In the genomic region with DNA sequence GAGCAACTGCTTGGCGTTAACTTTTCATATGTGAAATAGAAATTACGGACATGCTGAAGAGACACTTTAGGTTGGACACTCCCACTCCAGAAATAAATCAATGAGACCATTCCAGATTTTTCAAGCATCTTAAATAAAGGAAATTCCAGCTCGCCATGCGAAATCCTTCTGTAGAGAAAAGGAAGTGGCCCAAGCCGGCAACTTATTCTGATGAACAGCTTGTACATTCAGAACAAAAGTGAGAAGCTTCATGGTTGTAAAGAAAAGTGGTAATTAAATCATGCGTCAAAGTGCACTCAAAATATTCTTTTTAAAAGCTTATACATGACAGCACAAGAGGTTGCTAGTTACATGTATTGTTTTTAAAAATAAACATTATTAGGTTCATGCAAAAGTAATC, we compare ENCODE assay signal across 24 cellular contexts.
DNase-seq lines count a peak whose midpoint lies in the region; ATAC-seq lines count a peak whose summit lies in the region.
"Had no signal": no experiment of that assay in that cellular context is flagged by ENCODE, and none has a peak within 500 bp of the region (broad histone marks: within the 10 kb centered on the region; RNA-seq: fewer than 3 reads in every experiment).

No MANE protein-coding gene starts in this region.

- peaks cover 4% of the 10 kb centered on the region for H3K27me3 Mint-ChIP-seq in stimulated activated naive CD8-positive, alpha-beta T cell treated with anti-CD3 and anti-CD28 coated beads, Interleukin-15, Interleukin-2, amounts not matched to agents 100 ng/mL and 50 ng/mL, for 24 hours
- H3K27me3 Mint-ChIP-seq in activated CD4-positive, alpha-beta memory T cell treated with anti-CD3 and anti-CD28 coated beads for 36 hours = peaks cover 7% of the 10 kb centered on the region

- no peak overlapping the region for H3K4me3 Mint-ChIP-seq in stimulated activated naive CD8-positive, alpha-beta T cell treated with anti-CD3 and anti-CD28 coated beads, Interleukin-15, Interleukin-2, amounts not matched to agents 100 ng/mL and 50 ng/mL, for 24 hours
- H3K4me3 Mint-ChIP-seq in activated CD4-positive, alpha-beta memory T cell treated with anti-CD3 and anti-CD28 coated beads for 36 hours = no peak overlapping the region
- H3K4me3 Mint-ChIP-seq in stimulated activated effector memory CD8-positive, alpha-beta T cell treated with anti-CD3 and anti-CD28 coated beads, Interleukin-12 subunit alpha, Interleukin-12 subunit beta, amount 100 ng/mL, for 72 hours = peak overlapping the region; percentile 59
- H3K4me3 Mint-ChIP-seq: CD14-positive monocyte; dendritic cell treated with granulocyte-macrophage colony-stimulating factor and Interleukin-4, amounts not matched to agents 40 ng/mL and 50 ng/mL, for 4 days; H9 had no signal

- no peak for ATAC-seq in stimulated activated naive CD8-positive, alpha-beta T cell treated with anti-CD3 and anti-CD28 coated beads, Interleukin-15, Interleukin-2, amounts not matched to agents 100 U/mL and 50 U/mL, for 24 hours
- peak; percentile 69 for ATAC-seq in GM18868 (IDR thresholded peaks at IDR 0.05; ENCODE audit: unreplicated experiment)
- ATAC-seq in stimulated activated effector memory CD8-positive, alpha-beta T cell treated with anti-CD3 and anti-CD28 coated beads, Interleukin-12 subunit alpha, Interleukin-12 subunit beta, amount 100 ng/mL, for 72 hours = peak; percentile 38
- ATAC-seq in GM19463 (IDR thresholded peaks at IDR 0.05; ENCODE audit: unreplicated experiment) = no peak
- ATAC-seq: foreskin keratinocyte, K562, SK-N-SH treated with all-trans-retinoic acid at 6 μM for 48 hours had no signal

- intact Hi-C loops in activated CD4-positive, alpha-beta memory T cell treated with anti-CD3 and anti-CD28 coated beads for 36 hours (cut with micrococcal nuclease) = no loop called here

- no peak for DNase-seq in stimulated activated naive CD8-positive, alpha-beta T cell treated with anti-CD3 and anti-CD28 coated beads, Interleukin-15, Interleukin-2, amounts not matched to agents 100 U/mL and 50 U/mL, for 24 hours
- DNase-seq in activated CD4-positive, alpha-beta memory T cell treated with anti-CD3 and anti-CD28 coated beads for 36 hours = no peak
- DNase-seq in stimulated activated effector memory CD8-positive, alpha-beta T cell treated with anti-CD3 and anti-CD28 coated beads, Interleukin-12 subunit alpha, Interleukin-12 subunit beta, amount 100 ng/mL, for 72 hours (ENCODE audit: low spot score in 2 of 2) = no peak
- no peak for DNase-seq in middle frontal gyrus (ENCODE audit: extremely low spot score, low spot score)
- no peak for DNase-seq in NCI-H526 (lab: John Stamatoyannopoulos, UW)
- DNase-seq: activated CD4-positive, alpha-beta T cell treated with anti-CD3 and anti-CD28 coated beads for 48 hours; central memory CD4-positive, alpha-beta T cell; foreskin keratinocyte; H9; heart left ventricle; kidney glomerular epithelial cell; NCI-H1105; NCI-H1930; NCI-H345; NCI-H82; stimulated activated naive CD4-positive, alpha-beta T cell treated with Interleukin-2 at 50 U/mL for 16 hours; uterus had no signal

- peaks cover 84% of the 10 kb centered on the region for H3K4me1 Mint-ChIP-seq in stimulated activated naive CD8-positive, alpha-beta T cell treated with anti-CD3 and anti-CD28 coated beads, Interleukin-15, Interleukin-2, amounts not matched to agents 100 ng/mL and 50 ng/mL, for 24 hours (ENCODE audit: low read depth)
- H3K4me1 Mint-ChIP-seq in activated CD4-positive, alpha-beta memory T cell treated with anti-CD3 and anti-CD28 coated beads for 36 hours (ENCODE audit: low read depth) = peaks cover 87% of the 10 kb centered on the region
- H3K4me1 Mint-ChIP-seq in stimulated activated effector memory CD8-positive, alpha-beta T cell treated with anti-CD3 and anti-CD28 coated beads, Interleukin-12 subunit alpha, Interleukin-12 subunit beta, amount 100 ng/mL, for 72 hours = peaks cover 84% of the 10 kb centered on the region

- CTCF ChIA-PET in activated CD4-positive, alpha-beta memory T cell treated with anti-CD3 and anti-CD28 coated beads for 36 hours (lab: Charles Lee) = interaction anchor here (0.9 to 3.8 kb wide), 6 partner anchors 9 to 102 kb away, joined by 3 to 14 read pairs (median 4); no protein-coding TSS in a partner anchor

- H3K27ac Mint-ChIP-seq in stimulated activated naive CD8-positive, alpha-beta T cell treated with anti-CD3 and anti-CD28 coated beads, Interleukin-15, Interleukin-2, amounts not matched to agents 100 ng/mL and 50 ng/mL, for 24 hours = peak overlapping the region; percentile 31
- H3K27ac Mint-ChIP-seq in activated CD4-positive, alpha-beta memory T cell treated with anti-CD3 and anti-CD28 coated beads for 36 hours = peak overlapping the region; percentile 72
- peak overlapping the region; percentile 23 for H3K27ac Mint-ChIP-seq in stimulated activated effector memory CD8-positive, alpha-beta T cell treated with anti-CD3 and anti-CD28 coated beads, Interleukin-12 subunit alpha, Interleukin-12 subunit beta, amount 100 ng/mL, for 72 hours
- H3K27ac Mint-ChIP-seq: CD14-positive monocyte; dendritic cell treated with granulocyte-macrophage colony-stimulating factor and Interleukin-4, amounts not matched to agents 40 ng/mL and 50 ng/mL, for 4 days; H9 had no signal

- no peaks in the 10 kb centered on the region for H3K9me3 Mint-ChIP-seq in stimulated activated naive CD8-positive, alpha-beta T cell treated with anti-CD3 and anti-CD28 coated beads, Interleukin-15, Interleukin-2, amounts not matched to agents 100 ng/mL and 50 ng/mL, for 24 hours
- H3K9me3 Mint-ChIP-seq in activated CD4-positive, alpha-beta memory T cell treated with anti-CD3 and anti-CD28 coated beads for 36 hours = no peaks in the 10 kb centered on the region
- no peaks in the 10 kb centered on the region for H3K9me3 Mint-ChIP-seq in stimulated activated effector memory CD8-positive, alpha-beta T cell treated with anti-CD3 and anti-CD28 coated beads, Interleukin-12 subunit alpha, Interleukin-12 subunit beta, amount 100 ng/mL, for 72 hours
- H3K9me3 Mint-ChIP-seq: dendritic cell treated with granulocyte-macrophage colony-stimulating factor and Interleukin-4, amounts not matched to agents 40 ng/mL and 50 ng/mL, for 4 days; H9 had no signal

- no peaks in the 10 kb centered on the region for H3K36me3 Mint-ChIP-seq in stimulated activated naive CD8-positive, alpha-beta T cell treated with anti-CD3 and anti-CD28 coated beads, Interleukin-15, Interleukin-2, amounts not matched to agents 100 ng/mL and 50 ng/mL, for 24 hours (ENCODE audit: low read depth)
- peaks cover 14% of the 10 kb centered on the region for H3K36me3 Mint-ChIP-seq in activated CD4-positive, alpha-beta memory T cell treated with anti-CD3 and anti-CD28 coated beads for 36 hours
- peaks cover 5% of the 10 kb centered on the region for H3K36me3 Mint-ChIP-seq in stimulated activated effector memory CD8-positive, alpha-beta T cell treated with anti-CD3 and anti-CD28 coated beads, Interleukin-12 subunit alpha, Interleukin-12 subunit beta, amount 100 ng/mL, for 72 hours
- H3K36me3 Mint-ChIP-seq: CD14-positive monocyte had no signal

- POLR2A ChIA-PET in activated CD4-positive, alpha-beta memory T cell treated with anti-CD3 and anti-CD28 coated beads for 36 hours (lab: Charles Lee) = interaction anchor here (1.1 to 3.5 kb wide), 7 partner anchors 9 to 131 kb away, joined by 3 to 30 read pairs (median 4); no protein-coding TSS in a partner anchor

Comparison
In these comparisons a context has a peak if more than half of its experiments do, and no peak if none do; other contexts are left out.
1. ATAC-seq: peak in GM18868 (single experiment) and stimulated activated effector memory CD8-positive, alpha-beta T cell treated with anti-CD3 and anti-CD28 coated beads, Interleukin-12 subunit alpha, Interleukin-12 subunit beta, amount 100 ng/mL, for 72 hours (single experiment); none in stimulated activated naive CD8-positive, alpha-beta T cell treated with anti-CD3 and anti-CD28 coated beads, Interleukin-15, Interleukin-2, amounts not matched to agents 100 U/mL and 50 U/mL, for 24 hours (single experiment) and GM19463 (single experiment).
2. Peak in every context shown above with its lines, with median percentiles within 50 percentile points of each other: H3K27ac Mint-ChIP-seq.